8 cellular contexts compared by ENCODE assay signal in genomic region chr7:105439174-105439893, GRCh38. TPM values are rescaled to one million over a fixed set of nuclear protein-coding genes. Genes with fewer than 3 reads are reported as not detected.
DNase-seq lines count a peak whose midpoint lies in the region; ATAC-seq and TF ChIP-seq lines count a peak whose summit lies in the region.

No MANE protein-coding gene starts in this region.

- no peaks in the 10 kb centered on the region for H3K36me3 Mint-ChIP-seq in WTC11
- H3K36me3 Mint-ChIP-seq in natural killer cell treated with Interleukin-12 subunit alpha and Interleukin-12 subunit beta and Interleukin-15 and Interleukin-18, amount 100 ng/mL, for 72 hours = no peaks in the 10 kb centered on the region

- ATAC-seq in WTC11 (peak; percentile 58), GM18505 (IDR thresholded peaks at IDR 0.05; ENCODE audit: unreplicated experiment) (no peak)
- ATAC-seq in natural killer cell treated with Interleukin-12 subunit alpha and Interleukin-12 subunit beta and Interleukin-15 and Interleukin-18, amount 100 ng/mL, for 72 hours = no peak

- DNase-seq in AG08396 (ENCODE audit: low spot score) (peak; percentile 75), HT1080 (ENCODE audit: low read depth) (peak; percentile 77), WTC11 (ENCODE audit: low spot score) (peak; percentile 17), left kidney (ENCODE audit: low read depth, low spot score) (peak; percentile 27), DMS79 treated with DMSO at 0.1 percent for 48 hours (lab: John Stamatoyannopoulos, UW) (no peak), NOMO-1 treated with dmso at 0.1 percent for 144 hours (lab: John Stamatoyannopoulos, UW; ENCODE audit: unreplicated experiment) (no peak)
- no peak for DNase-seq in natural killer cell treated with Interleukin-12 subunit alpha and Interleukin-12 subunit beta and Interleukin-15 and Interleukin-18, amount 100 ng/mL, for 72 hours (ENCODE audit: low spot score)

- peak overlapping the region; percentile 78; the same call in 1 of the 2 replicates for H3K27ac Mint-ChIP-seq in WTC11
- H3K27ac Mint-ChIP-seq in natural killer cell treated with Interleukin-12 subunit alpha and Interleukin-12 subunit beta and Interleukin-15 and Interleukin-18, amount 100 ng/mL, for 72 hours = no peak overlapping the region

- peaks cover 2% of the 10 kb centered on the region; the same call in 1 of the 2 replicates for H3K27me3 Mint-ChIP-seq in WTC11 (ENCODE audit: low read depth)
- no peaks in the 10 kb centered on the region for H3K27me3 Mint-ChIP-seq in natural killer cell treated with Interleukin-12 subunit alpha and Interleukin-12 subunit beta and Interleukin-15 and Interleukin-18, amount 100 ng/mL, for 72 hours

- no peak for TF ChIP-seq POLR2A in GM18505 (IDR thresholded peaks at IDR 0.05; ENCODE audit: borderline replicate concordance, extremely low read depth, insufficient read depth, insufficient read length)

- H3K4me3 Mint-ChIP-seq in WTC11 = no peak overlapping the region
- H3K4me3 Mint-ChIP-seq in natural killer cell treated with Interleukin-12 subunit alpha and Interleukin-12 subunit beta and Interleukin-15 and Interleukin-18, amount 100 ng/mL, for 72 hours = no peak overlapping the region

- H3K9me3 Mint-ChIP-seq in WTC11 = no peaks in the 10 kb centered on the region
- no peaks in the 10 kb centered on the region for H3K9me3 Mint-ChIP-seq in natural killer cell treated with Interleukin-12 subunit alpha and Interleukin-12 subunit beta and Interleukin-15 and Interleukin-18, amount 100 ng/mL, for 72 hours

- H3K4me1 Mint-ChIP-seq in WTC11 = peaks cover 5% of the 10 kb centered on the region
- peaks cover 0 to 7% of the 10 kb centered on the region in 2 donors for H3K4me1 Mint-ChIP-seq in natural killer cell treated with Interleukin-12 subunit alpha and Interleukin-12 subunit beta and Interleukin-15 and Interleukin-18, amount 100 ng/mL, for 72 hours (ENCODE audit: low read depth in 2 of 2)

- POLR2A ChIA-PET in WTC11 (lab: Charles Lee) = interaction anchor here (0.6 to 0.7 kb wide), 3 partner anchors 137 to 268 kb away, joined by 3 to 5 read pairs (median 4); no protein-coding TSS in a partner anchor

- CTCF ChIA-PET in WTC11 (lab: Charles Lee) = interaction anchor here (0.6 to 1.4 kb wide), 4 partner anchors 9 to 146 kb away, joined by 3 to 10 read pairs (median 6); no protein-coding TSS in a partner anchor

- TF ChIP-seq CTCF in WTC11 (IDR thresholded peaks at IDR 0.05) = no peak

TF ChIP-seq in WTC11, 78 proteins besides CTCF, POLR2A, EP300 and RAD21:
- no peak for TF ChIP-seq ZNF512 (CRISPR knock-in tag; IDR thresholded peaks at IDR 0.05; ENCODE audit: borderline replicate concordance)
- no peak for TF ChIP-seq ZNF423 (CRISPR knock-in tag; IDR thresholded peaks at IDR 0.05)
- no peak for TF ChIP-seq RELA (CRISPR knock-in tag; IDR thresholded peaks at IDR 0.05; ENCODE audit: borderline replicate concordance)
- TF ChIP-seq USF1 (CRISPR knock-in tag; IDR thresholded peaks at IDR 0.05) = no peak
- TF ChIP-seq FOXJ3 (CRISPR knock-in tag; IDR thresholded peaks at IDR 0.05; ENCODE audit: borderline replicate concordance) = no peak
- no peak for TF ChIP-seq AFF4 (CRISPR knock-in tag; IDR thresholded peaks at IDR 0.05; ENCODE audit: borderline replicate concordance)
- TF ChIP-seq HMGA2 (CRISPR knock-in tag; IDR thresholded peaks at IDR 0.05) = no peak
- TF ChIP-seq MYBL2 (CRISPR knock-in tag; IDR thresholded peaks at IDR 0.05) = no peak
- no peak for TF ChIP-seq EMX1 (CRISPR knock-in tag; IDR thresholded peaks at IDR 0.05)
- TF ChIP-seq ZNF121 (CRISPR knock-in tag; IDR thresholded peaks at IDR 0.05) = no peak

RNA-seq across cellular contexts. Expression of gene SRPK2, which starts 50.6 kb away (rescaled TPM):
- total RNA-seq in HT1080 (2014; rRNA removed; shearing (Covaris generic)) = 28.2 and 32.0 TPM in 2 replicates
- 31.4 and 36.8 TPM in 2 replicates for polyA plus RNA-seq in HT1080 (2015; cell fraction: cytosol; rRNA removed)
- 35.1 and 35.8 TPM in 2 replicates for polyA plus RNA-seq in HT1080 (2015; cell fraction: nucleus; rRNA removed)
- total RNA-seq in WTC11 (2021) = 50.5 to 54.8 TPM (median 52.0 TPM) in 3 replicates
- total RNA-seq in natural killer cell treated with Interleukin-12 subunit alpha and Interleukin-12 subunit beta and Interleukin-15 and Interleukin-18, amount 100 ng/mL, for 72 hours = 10 to 100 TPM; 39.1 to 47.3 TPM

Comparison
In these comparisons a context has a peak if more than half of its experiments do, and no peak if none do; other contexts are left out.
1. DNase-seq: peak in AG08396 (single experiment), HT1080 (single experiment), WTC11 (single experiment) and left kidney (single experiment); none in natural killer cell treated with Interleukin-12 subunit alpha and Interleukin-12 subunit beta and Interleukin-15 and Interleukin-18, amount 100 ng/mL, for 72 hours (single experiment), DMS79 treated with DMSO at 0.1 percent for 48 hours (single experiment) and NOMO-1 treated with dmso at 0.1 percent for 144 hours (single experiment).